Comparison of ENCODE assay signal across 8 cellular contexts in the genomic region with DNA sequence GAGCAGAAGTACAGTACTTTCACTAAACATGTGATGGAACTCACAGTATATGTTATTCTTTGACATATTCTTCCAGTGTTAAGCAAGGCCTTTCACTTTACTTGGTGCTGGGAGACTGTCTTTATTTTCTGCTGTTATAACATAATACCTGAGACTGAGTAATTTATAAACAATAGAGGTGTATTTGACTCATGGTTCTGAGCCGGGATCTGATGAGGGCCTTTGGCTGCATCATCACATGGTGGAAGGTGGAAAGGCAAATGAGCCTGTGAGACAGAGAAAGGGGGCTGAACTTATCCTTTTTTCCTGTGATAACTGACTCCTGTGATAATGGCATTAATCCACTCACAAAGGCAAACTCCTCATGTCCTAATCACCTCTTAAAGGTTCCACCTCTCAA. TPM values are rescaled to one million over a fixed set of nuclear protein-coding genes. Genes with fewer than 3 reads are reported as not detected.
A peak's percentile ranks its signal among the peaks of the same experiment; 100 is the strongest.
DNase-seq lines count a peak whose midpoint lies in the region; ATAC-seq and TF ChIP-seq lines count a peak whose summit lies in the region.

No MANE protein-coding gene starts in this region.

- H3K4me3 ChIP-seq in cardiac muscle cell (peak overlapping the region; percentile 54), adipocyte (ENCODE audit: low read length) (peak overlapping the region; percentile 100), right lobe of liver (peak overlapping the region in 2 of 3 donors; percentile 87 to 96), transverse colon (peak overlapping the region in 3 of 4 donors; percentile 96 to 99 (median 98))

- TF ChIP-seq POLR2A in right lobe of liver (IDR thresholded peaks at IDR 0.05) (no peak), transverse colon (IDR thresholded peaks at IDR 0.05) (no peak)

- H3K9me3 ChIP-seq in cardiac muscle cell (ENCODE audit: low read depth) (no peaks in the 10 kb centered on the region), adipocyte (ENCODE audit: control insufficient read depth, low read length) (no peaks in the 10 kb centered on the region), right lobe of liver (no peaks in the 10 kb centered on the region), transverse colon (no peaks in the 10 kb centered on the region)

- no peak for TF ChIP-seq EP300 in transverse colon (IDR thresholded peaks at IDR 0.05; ENCODE audit: low read depth)

- intact Hi-C loops in Right ventricle myocardium inferior (cut with DNase I) (no loop called here), right lobe of liver (cut with DNase I) (no loop called here), transverse colon (cut with DNase I; ENCODE audit: low total_unique reads) (no loop called here)

- H3K36me3 ChIP-seq in cardiac muscle cell = peaks cover 2% of the 10 kb centered on the region
- peaks cover 18% of the 10 kb centered on the region for H3K36me3 ChIP-seq in adipocyte (ENCODE audit: control insufficient read depth, insufficient read depth, low read length, severe bottlenecking)
- peaks cover 0 to 8% (median 3%) of the 10 kb centered on the region in 4 donors for H3K36me3 ChIP-seq in right lobe of liver
- H3K36me3 ChIP-seq in transverse colon = peaks cover 0 to 8% (median under 1%) of the 10 kb centered on the region in 4 donors

- TF ChIP-seq CTCF in cardiac muscle cell (IDR thresholded peaks at IDR 0.05; ENCODE audit: low read depth, low read length) (no peak), right lobe of liver (IDR thresholded peaks at IDR 0.05) (no peak), transverse colon (IDR thresholded peaks at IDR 0.05) (no peak)

- WGBS in right lobe of liver (ENCODE audit: insufficient coverage, low coverage, low lambda C conversion rate, missing lambda C conversion rate) = 73% methylated on average over 1 of the region's 1 CpG
- 39 to 45% methylated on average over 1 of the region's 1 CpG for WGBS in transverse colon (ENCODE audit: low coverage in 1 of 2), 2 donors

- DNase-seq in cardiac muscle cell (ENCODE audit: low read depth in 1 of 2, low spot score in 1 of 2) = no peak
- no peak for DNase-seq in Right ventricle myocardium inferior (ENCODE audit: missing footprints)
- DNase-seq in adipocyte (ENCODE audit: low read depth) = no peak
- no peak for DNase-seq in right lobe of liver
- DNase-seq in transverse colon = no peak
- DNase-seq in SHP77 treated with DMSO at 0.1 percent for 48 hours (lab: John Stamatoyannopoulos, UW) = no peak
- no peak for DNase-seq in NCI-H1092 (lab: John Stamatoyannopoulos, UW)

- H3K9ac ChIP-seq in adipocyte (ENCODE audit: low read length) = peak overlapping the region; percentile 96

- in situ Hi-C loops in transverse colon (cut with MboI; ENCODE audit: low pct_ligation_motif_present in 1 of 4, low pct_unique_long_range_greater_than_20kb in 1 of 4, low sequenced_read_pairs in 3 of 4) = no loop called here

- H3K4me1 ChIP-seq in cardiac muscle cell (ENCODE audit: low read depth) (peaks cover 8% of the 10 kb centered on the region), adipocyte (ENCODE audit: control insufficient read depth, insufficient read depth, low read length) (peaks cover 27% of the 10 kb centered on the region), right lobe of liver (peaks cover 0 to 15% (median 4%) of the 10 kb centered on the region in 4 donors), transverse colon (peaks cover 10 to 23% (median 19%) of the 10 kb centered on the region in 4 donors)

- H3K27me3 ChIP-seq in cardiac muscle cell (no peaks in the 10 kb centered on the region), adipocyte (replicated peaks; ENCODE audit: control insufficient read depth, insufficient read depth, low read length) (no peaks in the 10 kb centered on the region), right lobe of liver (no peaks in the 10 kb centered on the region), transverse colon (no peaks in the 10 kb centered on the region)

- no peak for ATAC-seq in Right ventricle myocardium inferior
- ATAC-seq in right lobe of liver = no peak
- no peak for ATAC-seq in GM18511 (IDR thresholded peaks at IDR 0.05; ENCODE audit: unreplicated experiment)

- H3K27ac ChIP-seq in cardiac muscle cell = no peak overlapping the region
- H3K27ac ChIP-seq in right lobe of liver = no peak overlapping the region
- peak overlapping the region in 2 of 4 donors; percentile 94 to 96 for H3K27ac ChIP-seq in transverse colon

RNA-seq across cellular contexts. Expression of gene SUPV3L1, which starts 1.4 kb away (rescaled TPM):
- total RNA-seq in cardiac muscle cell = 26.4 and 40.8 TPM in 2 replicates
- 31.9 and 32.1 TPM in 2 replicates for polyA plus RNA-seq in cardiac muscle cell
- 40.1 TPM for total RNA-seq in Right ventricle myocardium inferior
- 10 to 100 TPM; 18.4 to 28.5 (median 22.6) TPM for total RNA-seq in right lobe of liver
- total RNA-seq in transverse colon = 10 to 100 TPM; 15.3 to 34.0 (median 26.7) TPM

RNA-seq across cellular contexts. Expression of gene HKDC1, which starts 38.7 kb away (rescaled TPM):
- total RNA-seq in cardiac muscle cell (not detected in 2 replicates), Right ventricle myocardium inferior (not detected), right lobe of liver (10 to 100 TPM in 3 of 6 experiments, 1 to 10 TPM in 1, under 1 TPM in 2; 0.24 to 44.5 (median 20.1) TPM), transverse colon (10 to 100 TPM in 3 of 4 donors, not detected in 1; 26.8 to 39.6 (median 28.0) TPM)
- not detected in 2 replicates for polyA plus RNA-seq in cardiac muscle cell

RNA-seq across cellular contexts. Expression of gene VPS26A, which starts 57.5 kb away (rescaled TPM):
- 12.8 and 14.1 TPM in 2 replicates for total RNA-seq in cardiac muscle cell
- 53.9 and 54.0 TPM in 2 replicates for polyA plus RNA-seq in cardiac muscle cell
- total RNA-seq in Right ventricle myocardium inferior = 32.5 TPM
- total RNA-seq in right lobe of liver = 10 to 100 TPM; 13.3 to 24.7 (median 19.3) TPM
- 10 to 100 TPM in 3 of 4 donors, 1 to 10 TPM in 1; 5.4 to 38.7 (median 23.2) TPM for total RNA-seq in transverse colon
